ENCODE assay signal across 13 cellular contexts in the genomic region with DNA sequence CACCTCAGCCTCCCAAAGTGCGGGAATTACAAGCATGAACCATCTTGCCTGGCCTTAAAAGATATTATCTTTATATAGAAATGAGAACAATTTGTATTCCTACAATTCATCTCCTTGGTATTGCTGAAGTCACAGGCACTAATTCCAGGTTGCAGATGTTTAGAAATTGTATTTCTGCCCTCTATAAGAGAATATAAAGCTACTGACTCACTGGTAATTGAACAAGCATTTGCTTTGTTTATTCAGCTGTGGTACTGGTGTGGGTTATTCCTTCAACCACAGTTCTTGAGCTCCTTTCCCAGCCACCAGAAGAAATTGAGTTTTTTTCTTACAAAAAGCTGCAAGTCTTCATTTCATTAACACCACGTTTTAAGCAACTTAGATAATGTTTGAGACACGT. TPM values are rescaled to one million over a fixed set of nuclear protein-coding genes. Genes with fewer than 3 reads are reported as not detected.
DNase-seq lines count a peak whose midpoint lies in the region; ATAC-seq and FAIRE-seq lines count a peak whose summit lies in the region.
"Had no signal": no experiment of that assay in that cellular context is flagged by ENCODE, and none has a peak within 500 bp of the region (broad histone marks: within the 10 kb centered on the region; RNA-seq: fewer than 3 reads in every experiment).

No MANE protein-coding gene starts in this region.

- peak overlapping the region in 1 of 2 donors; percentile 49 for H3K27ac ChIP-seq in small intestine (ENCODE audit: low read depth in 1 of 2, low read length in 1 of 2)

- FAIRE-seq in small intestine (lab: Jason Lieb, UNC), result no peak
- FAIRE-seq: GM18507 had no signal

- H3K4me3 Mint-ChIP-seq in activated CD4-positive, alpha-beta T cell treated with anti-CD3 and anti-CD28 coated beads, Interleukin-2, amount 10 ng/mL, durations not matched to agents 7 days and 5 days, result no peak overlapping the region
- peak overlapping the region; percentile 55 to 92 (median 91) for H3K4me3 Mint-ChIP-seq in T-cell
- H3K4me3 Mint-ChIP-seq: B cell had no signal

- H3K27ac Mint-ChIP-seq in activated CD4-positive, alpha-beta T cell treated with anti-CD3 and anti-CD28 coated beads, Interleukin-2, amount 10 ng/mL, durations not matched to agents 7 days and 5 days, result peak overlapping the region; percentile 96
- H3K27ac Mint-ChIP-seq in T-cell, result peak overlapping the region; percentile 99 to 100
- H3K27ac Mint-ChIP-seq: B cell had no signal

- H3K36me3 Mint-ChIP-seq in activated CD4-positive, alpha-beta T cell treated with anti-CD3 and anti-CD28 coated beads, Interleukin-2, amount 10 ng/mL, durations not matched to agents 7 days and 5 days (ENCODE audit: low read depth), result peaks cover 9% of the 10 kb centered on the region
- no peaks in the 10 kb centered on the region for H3K36me3 Mint-ChIP-seq in T-cell

- no peaks in the 10 kb centered on the region for H3K9me3 ChIP-seq in small intestine (ENCODE audit: control insufficient read depth, low read depth)
- H3K9me3 ChIP-seq: upper lobe of left lung had no signal

- peaks cover 2% of the 10 kb centered on the region for H3K27me3 Mint-ChIP-seq in activated CD4-positive, alpha-beta T cell treated with anti-CD3 and anti-CD28 coated beads, Interleukin-2, amount 10 ng/mL, durations not matched to agents 7 days and 5 days
- H3K27me3 Mint-ChIP-seq in T-cell, result no peaks in the 10 kb centered on the region

- H3K36me3 ChIP-seq in small intestine (ENCODE audit: control insufficient read depth in 2 of 2, insufficient read depth in 2 of 2, low read length in 2 of 2), result no peaks in the 10 kb centered on the region
- H3K36me3 ChIP-seq: upper lobe of left lung had no signal

- WGBS in small intestine, 3 donors, result 52 to 66% (median 63%) methylated on average over 3 of the region's 3 CpGs

- H3K9me3 Mint-ChIP-seq in activated CD4-positive, alpha-beta T cell treated with anti-CD3 and anti-CD28 coated beads, Interleukin-2, amount 10 ng/mL, durations not matched to agents 7 days and 5 days, result peaks cover 4% of the 10 kb centered on the region
- H3K9me3 Mint-ChIP-seq in T-cell, result peaks cover 0 to 3% (median 0%) of the 10 kb centered on the region in 3 donors

- no peak overlapping the region for H3K4me3 ChIP-seq in small intestine (ENCODE audit: low read depth in 1 of 2, low read length in 2 of 2)
- H3K4me3 ChIP-seq: upper lobe of left lung had no signal

- CTCF ChIA-PET in activated CD4-positive, alpha-beta T cell treated with anti-CD3 and anti-CD28 coated beads, Interleukin-2, amount 10 ng/mL, durations not matched to agents 7 days and 5 days (lab: Charles Lee), result interaction anchor here (0.6 kb wide), 1 partner anchor 8 kb away, joined by 3 read pairs; no protein-coding TSS in a partner anchor
- CTCF ChIA-PET in T-cell (lab: Charles Lee), result interaction anchor here (0.7 to 4.6 kb wide), 14 partner anchors 24 to 90 kb away, joined by 3 to 91 read pairs (median 4); partner anchors contain the start of gene MPP7 (in 1 of the 2)

- H3K27me3 ChIP-seq in small intestine (ENCODE audit: control insufficient read depth in 2 of 2, insufficient read depth in 2 of 2, low read length in 2 of 2), result no peaks in the 10 kb centered on the region
- H3K27me3 ChIP-seq: upper lobe of left lung had no signal

- no peak for DNase-seq in activated CD4-positive, alpha-beta T cell treated with anti-CD3 and anti-CD28 coated beads, Interleukin-2, amount 10 ng/mL, durations not matched to agents 7 days and 5 days
- no peak for DNase-seq in activated CD4-positive, alpha-beta T cell treated with anti-CD3 and anti-CD28 coated beads for 4 hours
- DNase-seq in T-cell, result no peak
- DNase-seq in fibroblast of gingiva (ENCODE audit: low read depth), result peak; percentile 76
- DNase-seq in smooth muscle cell of the brain vasculature (ENCODE audit: low read depth, low spot score), result peak; percentile 63
- DNase-seq in small intestine, result no peak
- no peak for DNase-seq in NOMO-1 treated with DMSO at 0.1 percent for 48 hours (lab: John Stamatoyannopoulos, UW; ENCODE audit: unreplicated experiment)
- DNase-seq in NCI-H146 (lab: John Stamatoyannopoulos, UW), result no peak
- DNase-seq: activated CD4-positive, alpha-beta T cell treated with anti-CD3 and anti-CD28 coated beads, Interleukin-2, amount 50 U/mL, for 1 hour; upper lobe of left lung had no signal

- POLR2A ChIA-PET in activated CD4-positive, alpha-beta T cell treated with anti-CD3 and anti-CD28 coated beads, Interleukin-2, amount 10 ng/mL, durations not matched to agents 7 days and 5 days (lab: Charles Lee), result no interaction called here
- POLR2A ChIA-PET in T-cell (lab: Charles Lee), result interaction anchor here (0.6 to 6.8 kb wide), 13 partner anchors 10 to 68 kb away, joined by 3 to 127 read pairs (median 4); partner anchors contain the start of gene MPP7 (in 2 of the 2)

- no peak for ATAC-seq in T-cell (replicated peaks in 1 of 4)
- ATAC-seq: HCT116 had no signal

- H3K4me1 Mint-ChIP-seq in activated CD4-positive, alpha-beta T cell treated with anti-CD3 and anti-CD28 coated beads, Interleukin-2, amount 10 ng/mL, durations not matched to agents 7 days and 5 days, result peaks cover 62% of the 10 kb centered on the region
- peaks cover 73 to 89% (median 75%) of the 10 kb centered on the region in 3 donors for H3K4me1 Mint-ChIP-seq in T-cell

- H3K4me1 ChIP-seq in small intestine (ENCODE audit: control insufficient read depth in 2 of 2, insufficient read depth in 1 of 2, low read depth in 1 of 2, low read length in 1 of 2), result no peaks in the 10 kb centered on the region

RNA-seq across cellular contexts. Expression of gene MPP7, which starts 29.0 kb away (rescaled TPM):
- 10 to 100 TPM; 18.7 to 20.2 TPM for total RNA-seq in activated CD4-positive, alpha-beta T cell treated with anti-CD3 and anti-CD28 coated beads, Interleukin-2, amount 10 ng/mL, durations not matched to agents 7 days and 5 days
- 10 to 100 TPM; 22.8 to 35.8 (median 26.0) TPM for total RNA-seq in T-cell
- 1 to 10 TPM; 4.3 to 6.7 (median 5.1) TPM for polyA plus RNA-seq in small intestine

Comparison
In these comparisons a context has a peak if more than half of its experiments do, and no peak if none do; other contexts are left out.
1. DNase-seq: peak in fibroblast of gingiva (single experiment) and smooth muscle cell of the brain vasculature (single experiment); none in activated CD4-positive, alpha-beta T cell treated with anti-CD3 and anti-CD28 coated beads, Interleukin-2, amount 10 ng/mL, durations not matched to agents 7 days and 5 days (single experiment), activated CD4-positive, alpha-beta T cell treated with anti-CD3 and anti-CD28 coated beads for 4 hours (0 of 2), T-cell (0 of 34), small intestine (single experiment), NOMO-1 treated with DMSO at 0.1 percent for 48 hours (single experiment) and NCI-H146 (single experiment).